In the genomic region with DNA sequence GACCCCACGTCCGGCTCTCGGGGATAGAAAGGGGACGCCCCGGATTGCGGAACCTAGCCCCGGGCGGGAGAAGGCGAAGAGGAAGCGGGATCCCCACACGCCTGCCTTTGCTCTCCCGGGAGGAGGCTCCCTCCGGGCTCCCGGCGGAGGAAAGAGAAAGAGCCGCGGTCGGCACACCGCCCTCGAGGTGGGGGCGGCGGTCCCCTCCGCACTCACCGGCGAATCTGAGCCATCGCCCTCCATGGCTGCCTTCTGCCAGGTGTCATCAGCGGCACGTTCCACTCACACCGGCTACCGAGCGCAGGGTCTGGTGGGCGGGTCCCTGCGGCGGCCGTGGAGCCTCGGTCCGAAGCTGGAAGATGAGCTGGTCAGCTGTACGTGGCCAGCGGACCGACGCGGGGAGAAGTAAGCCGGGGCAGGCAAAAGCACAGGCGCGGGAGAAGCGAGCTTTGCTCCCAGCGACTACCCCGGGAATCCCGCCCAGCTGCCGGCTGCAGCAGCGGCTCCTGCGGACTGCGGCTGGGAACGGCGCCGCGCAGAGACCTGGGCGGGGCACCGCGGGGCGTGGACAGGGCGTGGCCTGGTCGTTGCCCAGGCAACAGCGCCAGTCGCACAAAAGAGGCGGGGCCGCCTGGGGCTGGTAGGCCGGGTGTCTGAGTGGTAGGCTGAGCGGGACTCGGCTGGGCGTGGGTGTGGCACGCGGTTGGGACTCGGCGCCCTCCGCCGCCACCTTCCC, we compare ENCODE assay signal across 8 cellular contexts. TPM values are rescaled to one million over a fixed set of nuclear protein-coding genes. Genes with fewer than 3 reads are reported as not detected.
DNase-seq lines count a peak whose midpoint lies in the region; ATAC-seq and TF ChIP-seq lines count a peak whose summit lies in the region.

A gene with protein sequence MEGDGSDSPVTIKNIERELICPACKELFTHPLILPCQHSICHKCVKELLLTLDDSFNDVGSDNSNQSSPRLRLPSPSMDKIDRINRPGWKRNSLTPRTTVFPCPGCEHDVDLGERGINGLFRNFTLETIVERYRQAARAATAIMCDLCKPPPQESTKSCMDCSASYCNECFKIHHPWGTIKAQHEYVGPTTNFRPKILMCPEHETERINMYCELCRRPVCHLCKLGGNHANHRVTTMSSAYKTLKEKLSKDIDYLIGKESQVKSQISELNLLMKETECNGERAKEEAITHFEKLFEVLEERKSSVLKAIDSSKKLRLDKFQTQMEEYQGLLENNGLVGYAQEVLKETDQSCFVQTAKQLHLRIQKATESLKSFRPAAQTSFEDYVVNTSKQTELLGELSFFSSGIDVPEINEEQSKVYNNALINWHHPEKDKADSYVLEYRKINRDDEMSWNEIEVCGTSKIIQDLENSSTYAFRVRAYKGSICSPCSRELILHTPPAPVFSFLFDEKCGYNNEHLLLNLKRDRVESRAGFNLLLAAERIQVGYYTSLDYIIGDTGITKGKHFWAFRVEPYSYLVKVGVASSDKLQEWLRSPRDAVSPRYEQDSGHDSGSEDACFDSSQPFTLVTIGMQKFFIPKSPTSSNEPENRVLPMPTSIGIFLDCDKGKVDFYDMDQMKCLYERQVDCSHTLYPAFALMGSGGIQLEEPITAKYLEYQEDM (minus strand): TSS at position 517 of the 736 bp plus-strand sequence. CDS start 274 bp downstream, at position 243.

- H3K27me3 ChIP-seq in CD4-positive, alpha-beta T cell (ENCODE audit: control insufficient read depth, insufficient read depth, low read length), result peaks cover 84% of the 10 kb centered on the region

- CTCF ChIA-PET in CD4-positive, alpha-beta T cell (lab: Charles Lee), result no interaction called here
- CTCF ChIA-PET in activated CD4-positive, alpha-beta memory T cell treated with anti-CD3 and anti-CD28 coated beads, Interleukin-2, amount 10 ng/mL, durations not matched to agents 7 days and 5 days (lab: Charles Lee), result interaction anchor here (1.3 kb wide), 2 partner anchors 72 to 94 kb away, joined by 3 read pairs; no protein-coding TSS in a partner anchor

- intact Hi-C loops in CD4-positive, alpha-beta T cell (cut with DNase I, micrococcal nuclease), result loop anchor here in 1 of 2 experiments (5.0 to 10.0 kb wide), 5 partner anchors 93 to 673 kb away; a partner anchor contains a TSS

- POLR2A ChIA-PET in CD4-positive, alpha-beta T cell (lab: Charles Lee), result interaction anchor here (0.9 kb wide), 1 partner anchor 12 kb away, joined by 3 read pairs; no protein-coding TSS in a partner anchor
- POLR2A ChIA-PET in activated CD4-positive, alpha-beta memory T cell treated with anti-CD3 and anti-CD28 coated beads, Interleukin-2, amount 10 ng/mL, durations not matched to agents 7 days and 5 days (lab: Charles Lee), result interaction anchor here (2.2 kb wide), 1 partner anchor 10 kb away, joined by 14 read pairs; no protein-coding TSS in a partner anchor

- peaks cover 5% of the 10 kb centered on the region for H3K9me3 Mint-ChIP-seq in CD4-positive, alpha-beta T cell
- H3K9me3 Mint-ChIP-seq in activated CD4-positive, alpha-beta memory T cell treated with anti-CD3 and anti-CD28 coated beads, Interleukin-2, amount 10 ng/mL, durations not matched to agents 7 days and 5 days, result peaks cover 9% of the 10 kb centered on the region

- TF ChIP-seq CTCF in CD4-positive, alpha-beta T cell (IDR thresholded peaks at IDR 0.05), result no peak

- peak; percentile 66 to 86 (median 77) for DNase-seq in CD4-positive, alpha-beta T cell
- peak; percentile 92 for DNase-seq in NCI-H748 treated with DMSO at 0.1 percent for 48 hours (lab: John Stamatoyannopoulos, UW)
- DNase-seq in activated CD4-positive, alpha-beta memory T cell treated with anti-CD3 and anti-CD28 coated beads, Interleukin-2, amount 10 ng/mL, durations not matched to agents 7 days and 5 days, result peak; percentile 95
- DNase-seq in ecto neural progenitor cell (ENCODE audit: low spot score), result peak; percentile 98
- peak; percentile 93 to 94 for DNase-seq in lung microvascular endothelial cell (ENCODE audit: low read depth in 2 of 2)
- peak; percentile 77 to 91 (median 86) for DNase-seq in stimulated activated CD4-positive, alpha-beta T cell treated with anti-CD3 and anti-CD28 coated beads, TNF-alpha, amount 100 ng/mL, for 24 hours (ENCODE audit: low read depth in 3 of 3)

- H3K9me3 ChIP-seq in CD4-positive, alpha-beta T cell (ENCODE audit: control insufficient read depth, low read length), result peaks cover 10% of the 10 kb centered on the region

- H3K4me1 Mint-ChIP-seq in CD4-positive, alpha-beta T cell (ENCODE audit: low read depth), result peaks cover 15% of the 10 kb centered on the region
- H3K4me1 Mint-ChIP-seq in activated CD4-positive, alpha-beta memory T cell treated with anti-CD3 and anti-CD28 coated beads, Interleukin-2, amount 10 ng/mL, durations not matched to agents 7 days and 5 days, result peaks cover 14% of the 10 kb centered on the region

- H3K4me3 Mint-ChIP-seq in CD4-positive, alpha-beta T cell, result peak within 1 kb of the TSS; percentile 85
- peak within 1 kb of the TSS; percentile 76 for H3K4me3 Mint-ChIP-seq in activated CD4-positive, alpha-beta memory T cell treated with anti-CD3 and anti-CD28 coated beads, Interleukin-2, amount 10 ng/mL, durations not matched to agents 7 days and 5 days

- no peak within 1 kb of the TSS for H3K27ac ChIP-seq in CD4-positive, alpha-beta T cell (ENCODE audit: low read depth, low read length)

- peak; percentile 90 for ATAC-seq in CD4-positive, alpha-beta T cell (ENCODE audit: poor library complexity)
- ATAC-seq in GM19438 (IDR thresholded peaks at IDR 0.05; ENCODE audit: low read depth, unreplicated experiment) (peak; percentile 98), HG03565 (IDR thresholded peaks at IDR 0.05; ENCODE audit: unreplicated experiment) (peak; percentile 97)

- H3K36me3 Mint-ChIP-seq in CD4-positive, alpha-beta T cell (ENCODE audit: low read depth), result no peaks in the 10 kb centered on the region
- peaks cover 10% of the 10 kb centered on the region for H3K36me3 Mint-ChIP-seq in activated CD4-positive, alpha-beta memory T cell treated with anti-CD3 and anti-CD28 coated beads, Interleukin-2, amount 10 ng/mL, durations not matched to agents 7 days and 5 days (ENCODE audit: low read depth)

- H3K27me3 Mint-ChIP-seq in CD4-positive, alpha-beta T cell, result peaks cover 83% of the 10 kb centered on the region
- H3K27me3 Mint-ChIP-seq in activated CD4-positive, alpha-beta memory T cell treated with anti-CD3 and anti-CD28 coated beads, Interleukin-2, amount 10 ng/mL, durations not matched to agents 7 days and 5 days, result peaks cover 70% of the 10 kb centered on the region

- no peak within 1 kb of the TSS for H3K27ac Mint-ChIP-seq in CD4-positive, alpha-beta T cell
- H3K27ac Mint-ChIP-seq in activated CD4-positive, alpha-beta memory T cell treated with anti-CD3 and anti-CD28 coated beads, Interleukin-2, amount 10 ng/mL, durations not matched to agents 7 days and 5 days, result no peak within 1 kb of the TSS

RNA-seq across cellular contexts. Expression of the gene that starts here (rescaled TPM):
- under 1 TPM in 1 of 2 experiments, not detected in 1; 0.14 TPM for total RNA-seq in CD4-positive, alpha-beta T cell
- under 1 TPM in 1 of 2 experiments, not detected in 1; 0.45 TPM for total RNA-seq in activated CD4-positive, alpha-beta memory T cell treated with anti-CD3 and anti-CD28 coated beads, Interleukin-2, amount 10 ng/mL, durations not matched to agents 7 days and 5 days
- 0.20 and 0.22 TPM in 2 replicates for total RNA-seq in lung microvascular endothelial cell

Comparison
In these comparisons a context has a peak if more than half of its experiments do, and no peak if none do; other contexts are left out.
1. Peak in DNase-seq and ATAC-seq in CD4-positive, alpha-beta T cell; RNA of the gene not detected or under 1 TPM.
2. Peak in DNase-seq in activated CD4-positive, alpha-beta memory T cell treated with anti-CD3 and anti-CD28 coated beads, Interleukin-2, amount 10 ng/mL, durations not matched to agents 7 days and 5 days; RNA of the gene not detected or under 1 TPM.
3. Peak in DNase-seq in lung microvascular endothelial cell; RNA of the gene not detected or under 1 TPM.